ENCODE assay signal across 1 cellular context in the genomic region with DNA sequence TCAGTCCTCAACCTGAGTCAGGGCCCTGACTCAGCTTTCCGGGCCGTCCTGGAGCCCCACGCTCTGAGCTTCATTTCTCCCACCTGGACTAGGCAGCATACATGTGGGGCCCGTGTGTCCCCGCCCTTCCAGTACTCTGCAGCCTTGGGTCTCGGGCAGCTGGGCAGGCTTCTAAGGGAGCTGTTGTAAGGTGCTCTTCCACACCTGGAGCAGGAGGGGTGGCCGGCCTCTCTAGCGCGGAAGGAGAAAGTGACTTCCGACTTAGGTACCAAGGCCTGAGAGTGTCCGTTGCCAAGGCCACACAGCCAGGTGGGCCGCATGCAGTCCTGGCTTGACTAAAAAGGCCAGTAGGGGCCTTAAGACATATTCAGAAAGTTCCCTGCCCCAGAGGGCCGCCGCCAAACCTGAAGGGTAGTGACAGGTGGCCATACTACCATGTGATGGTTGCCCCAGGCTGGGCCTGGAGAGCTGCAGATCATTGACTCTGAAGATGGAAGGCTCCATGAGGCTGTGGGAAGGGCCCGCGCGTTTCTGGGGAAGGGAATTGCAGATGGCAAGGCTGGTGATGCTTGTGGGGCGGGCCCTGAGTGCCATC.
TF ChIP-seq lines count a peak whose summit lies in the region.

No MANE protein-coding gene starts in this region.

TF ChIP-seq in K562, 482 proteins besides CTCF, POLR2A, EP300 and RAD21:
- no peak for TF ChIP-seq TCF7L2 (IDR thresholded peaks at IDR 0.05; ENCODE audit: low read depth, low read length)
- TF ChIP-seq ZNF830 (CRISPR knock-in tag; IDR thresholded peaks at IDR 0.05) = 0 out of 2 replicates have a peak, but pooled peaks have one; percentile 35
- no peak for TF ChIP-seq CBX8 (IDR thresholded peaks at IDR 0.05; ENCODE audit: borderline replicate concordance, extremely low read depth, low read depth, low read length, poor library complexity, severe bottlenecking)
- TF ChIP-seq, protein P1, sequence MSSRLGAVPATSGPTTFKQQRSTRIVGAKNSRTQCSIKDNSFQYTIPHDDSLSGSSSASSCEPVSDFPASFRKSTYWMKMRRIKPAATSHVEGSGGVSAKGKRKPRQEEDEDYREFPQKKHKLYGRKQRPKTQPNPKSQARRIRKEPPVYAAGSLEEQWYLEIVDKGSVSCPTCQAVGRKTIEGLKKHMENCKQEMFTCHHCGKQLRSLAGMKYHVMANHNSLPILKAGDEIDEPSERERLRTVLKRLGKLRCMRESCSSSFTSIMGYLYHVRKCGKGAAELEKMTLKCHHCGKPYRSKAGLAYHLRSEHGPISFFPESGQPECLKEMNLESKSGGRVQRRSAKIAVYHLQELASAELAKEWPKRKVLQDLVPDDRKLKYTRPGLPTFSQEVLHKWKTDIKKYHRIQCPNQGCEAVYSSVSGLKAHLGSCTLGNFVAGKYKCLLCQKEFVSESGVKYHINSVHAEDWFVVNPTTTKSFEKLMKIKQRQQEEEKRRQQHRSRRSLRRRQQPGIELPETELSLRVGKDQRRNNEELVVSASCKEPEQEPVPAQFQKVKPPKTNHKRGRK (tag; IDR thresholded peaks at IDR 0.05) = no peak
- TF ChIP-seq RUNX1 (IDR thresholded peaks at IDR 0.05; ENCODE audit: low read depth) = 0 out of 2 replicates have a peak, but pooled peaks have one; percentile 10
- TF ChIP-seq TCFL5 (CRISPR knock-in tag; conservative IDR thresholded peaks at IDR 0.05) = no peak
